11 cellular contexts compared by ENCODE assay signal in the genomic region with DNA sequence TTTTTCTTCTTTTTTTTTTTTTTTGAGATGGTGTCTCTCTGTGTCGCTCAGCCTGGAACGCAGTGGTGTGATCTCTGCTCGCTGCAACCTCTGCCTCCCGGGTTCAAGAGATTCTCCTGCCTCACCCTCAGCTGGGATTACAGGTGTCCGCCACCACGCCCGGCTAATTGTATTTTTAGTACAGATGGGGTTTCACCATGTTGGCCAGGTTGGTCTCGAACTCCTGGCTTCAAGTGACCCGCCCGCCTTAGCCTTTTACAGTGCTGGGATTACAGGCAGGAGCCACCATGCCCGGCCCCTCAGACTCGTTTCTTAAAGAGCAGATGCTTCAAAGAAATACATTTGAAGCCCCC. TPM values are rescaled to one million over a fixed set of nuclear protein-coding genes. Genes with fewer than 3 reads are reported as not detected.
DNase-seq lines count a peak whose midpoint lies in the region; ATAC-seq and TF ChIP-seq lines count a peak whose summit lies in the region.
"Not testable (repeated sequence)": the region's sequence is repeated elsewhere in the genome, so short reads cannot be mapped to it uniquely, and the experiment has no call there.
"Had no signal": no experiment of that assay in that cellular context is flagged by ENCODE, and none has a peak within 500 bp of the region (broad histone marks: within the 10 kb centered on the region; RNA-seq: fewer than 3 reads in every experiment).

No MANE protein-coding gene starts in this region.

- not testable (repeated sequence) for H3K9me3 ChIP-seq in CD4-positive, CD25-positive, alpha-beta regulatory T cell (ENCODE audit: control insufficient read depth in 2 of 2, low read length in 2 of 2); H9 (ENCODE audit: control insufficient read depth, low read depth, low read length)

- not testable (repeated sequence) for H3K56ac ChIP-seq in H9 (ENCODE audit: insufficient read length, low read depth, low read length)

- not testable (repeated sequence) for DNase-seq in CD4-positive, CD25-positive, alpha-beta regulatory T cell; H9; RWPE1 (ENCODE audit: low spot score); activated CD4-positive, alpha-beta memory T cell treated with anti-CD3 and anti-CD28 coated beads, Interleukin-2, amount 10 ng/mL, durations not matched to agents 7 days and 5 days; activated naive CD4-positive, alpha-beta T cell treated with anti-CD3 and anti-CD28 coated beads, Interleukin-2, amount 10 ng/mL, durations not matched to agents 7 days and 5 days; chondrocyte (ENCODE audit: low spot score); natural killer cell treated with Interleukin-12 subunit alpha and Interleukin-12 subunit beta and Interleukin-15 and Interleukin-18, amount 100 ng/mL, for 72 hours (ENCODE audit: low spot score); stimulated activated effector memory CD8-positive, alpha-beta T cell treated with anti-CD3 and anti-CD28 coated beads, Interleukin-12 subunit alpha, Interleukin-12 subunit beta, amount 100 ng/mL, for 72 hours (ENCODE audit: low spot score in 2 of 2)

- H3K4ac ChIP-seq in H9 (ENCODE audit: low read depth, low read length): not testable (repeated sequence)

- peaks cover 30 to 80% (median 57%) of the 10 kb centered on the region in 4 donors for H3K4me1 Mint-ChIP-seq in CD4-positive, CD25-positive, alpha-beta regulatory T cell
- H3K4me1 Mint-ChIP-seq in H9 (peaks cover 15 to 20% of the 10 kb centered on the region in 2 experiments), chondrocyte (ENCODE audit: low read depth) (peaks cover 59% of the 10 kb centered on the region)
- H3K4me1 Mint-ChIP-seq in activated CD4-positive, alpha-beta memory T cell treated with anti-CD3 and anti-CD28 coated beads, Interleukin-2, amount 10 ng/mL, durations not matched to agents 7 days and 5 days: peaks cover 69% of the 10 kb centered on the region
- peaks cover 68% of the 10 kb centered on the region for H3K4me1 Mint-ChIP-seq in activated naive CD4-positive, alpha-beta T cell treated with anti-CD3 and anti-CD28 coated beads, Interleukin-2, amount 10 ng/mL, durations not matched to agents 7 days and 5 days
- H3K4me1 Mint-ChIP-seq in natural killer cell treated with Interleukin-12 subunit alpha and Interleukin-12 subunit beta and Interleukin-15 and Interleukin-18, amount 100 ng/mL, for 72 hours (ENCODE audit: low read depth in 2 of 2): peaks cover 41 to 42% of the 10 kb centered on the region in 2 donors
- peaks cover 48% of the 10 kb centered on the region for H3K4me1 Mint-ChIP-seq in stimulated activated effector memory CD8-positive, alpha-beta T cell treated with anti-CD3 and anti-CD28 coated beads, Interleukin-12 subunit alpha, Interleukin-12 subunit beta, amount 100 ng/mL, for 72 hours

- H2BK12ac ChIP-seq in H9 (ENCODE audit: insufficient read length, low read depth, low read length): not testable (repeated sequence)

- H3K4me2 ChIP-seq in H9 (ENCODE audit: insufficient read depth, insufficient read length, low read length): not testable (repeated sequence)

- not testable (repeated sequence) for H4K8ac ChIP-seq in H9 (replicated peaks; ENCODE audit: insufficient read length, low read depth, low read length)

- not testable (repeated sequence) for H3K18ac ChIP-seq in H9 (ENCODE audit: insufficient read length, low read depth, low read length)

- peaks cover 64% of the 10 kb centered on the region for H3K4me1 ChIP-seq in CD4-positive, CD25-positive, alpha-beta regulatory T cell (ENCODE audit: control insufficient read depth, insufficient read depth, low read length, poor library complexity, severe bottlenecking)
- not testable (repeated sequence) for H3K4me1 ChIP-seq in H9 (ENCODE audit: insufficient read depth, low read length)

- peak overlapping the region; percentile 55 to 97 (median 91) for H3K27ac Mint-ChIP-seq in CD4-positive, CD25-positive, alpha-beta regulatory T cell
- H3K27ac Mint-ChIP-seq in H9: not testable (repeated sequence)
- H3K27ac Mint-ChIP-seq in activated CD4-positive, alpha-beta memory T cell treated with anti-CD3 and anti-CD28 coated beads, Interleukin-2, amount 10 ng/mL, durations not matched to agents 7 days and 5 days: peak overlapping the region; percentile 96
- peak overlapping the region; percentile 68 for H3K27ac Mint-ChIP-seq in activated naive CD4-positive, alpha-beta T cell treated with anti-CD3 and anti-CD28 coated beads, Interleukin-2, amount 10 ng/mL, durations not matched to agents 7 days and 5 days
- H3K27ac Mint-ChIP-seq in chondrocyte (ENCODE audit: unreplicated experiment): peak overlapping the region; percentile 45
- peak overlapping the region; percentile 94 to 96 for H3K27ac Mint-ChIP-seq in natural killer cell treated with Interleukin-12 subunit alpha and Interleukin-12 subunit beta and Interleukin-15 and Interleukin-18, amount 100 ng/mL, for 72 hours
- peak overlapping the region; percentile 96 for H3K27ac Mint-ChIP-seq in stimulated activated effector memory CD8-positive, alpha-beta T cell treated with anti-CD3 and anti-CD28 coated beads, Interleukin-12 subunit alpha, Interleukin-12 subunit beta, amount 100 ng/mL, for 72 hours

- H3K27me3 Mint-ChIP-seq in CD4-positive, CD25-positive, alpha-beta regulatory T cell; H9 (ENCODE audit: low read depth); activated CD4-positive, alpha-beta memory T cell treated with anti-CD3 and anti-CD28 coated beads, Interleukin-2, amount 10 ng/mL, durations not matched to agents 7 days and 5 days; activated naive CD4-positive, alpha-beta T cell treated with anti-CD3 and anti-CD28 coated beads, Interleukin-2, amount 10 ng/mL, durations not matched to agents 7 days and 5 days; chondrocyte (ENCODE audit: low read depth); natural killer cell treated with Interleukin-12 subunit alpha and Interleukin-12 subunit beta and Interleukin-15 and Interleukin-18, amount 100 ng/mL, for 72 hours: not testable (repeated sequence)

- H3K27ac ChIP-seq in CD4-positive, CD25-positive, alpha-beta regulatory T cell (ENCODE audit: insufficient read depth, low read length, poor library complexity, severe bottlenecking): peak overlapping the region; percentile 95
- not testable (repeated sequence) for H3K27ac ChIP-seq in H9 (ENCODE audit: insufficient read length, low read depth, low read length)
- peak overlapping the region; percentile 34; the same call in 1 of the 2 replicates for H3K27ac ChIP-seq in RWPE1

- H2BK5ac ChIP-seq in H9 (ENCODE audit: insufficient read length, low read length): not testable (repeated sequence)

- H2BK15ac ChIP-seq in H9 (ENCODE audit: low read depth, low read length): not testable (repeated sequence)

- ATAC-seq in CD4-positive, CD25-positive, alpha-beta regulatory T cell (ENCODE audit: low read depth in 2 of 2); natural killer cell treated with Interleukin-12 subunit alpha and Interleukin-12 subunit beta and Interleukin-15 and Interleukin-18, amount 100 ng/mL, for 72 hours; stimulated activated effector memory CD8-positive, alpha-beta T cell treated with anti-CD3 and anti-CD28 coated beads, Interleukin-12 subunit alpha, Interleukin-12 subunit beta, amount 100 ng/mL, for 72 hours: not testable (repeated sequence)

- not testable (repeated sequence) for H4K20me1 ChIP-seq in H9 (ENCODE audit: control insufficient read depth, insufficient read depth, insufficient read length)

- WGBS in H9 (ENCODE audit: extremely low coverage, insufficient read length, low lambda C conversion rate): no CpG with 5 or more reads among the region's 12 CpGs

- TF ChIP-seq CTCF in H9 (conservative IDR thresholded peaks at IDR 0.05); RWPE1 (conservative IDR thresholded peaks at IDR 0.05; ENCODE audit: low read depth); chondrocyte (IDR thresholded peaks at IDR 0.05): not testable (repeated sequence)

- POLR2A ChIA-PET in RWPE1 (lab: Yijun Ruan, JAX; ENCODE audit: low non-redundant PET): not testable (repeated sequence)
- POLR2A ChIA-PET in activated CD4-positive, alpha-beta memory T cell treated with anti-CD3 and anti-CD28 coated beads, Interleukin-2, amount 10 ng/mL, durations not matched to agents 7 days and 5 days (lab: Charles Lee): interaction anchor here (0.9 to 3.0 kb wide), 4 partner anchors 11 to 33 kb away, joined by 5 to 61 read pairs (median 20); partner anchors contain the start of gene TNFRSF9

- not testable (repeated sequence) for H3K9ac ChIP-seq in H9 (ENCODE audit: extremely low read depth, insufficient read length, low read length)

- not testable (repeated sequence) for H3K9me3 Mint-ChIP-seq in CD4-positive, CD25-positive, alpha-beta regulatory T cell; H9; activated CD4-positive, alpha-beta memory T cell treated with anti-CD3 and anti-CD28 coated beads, Interleukin-2, amount 10 ng/mL, durations not matched to agents 7 days and 5 days; activated naive CD4-positive, alpha-beta T cell treated with anti-CD3 and anti-CD28 coated beads, Interleukin-2, amount 10 ng/mL, durations not matched to agents 7 days and 5 days; chondrocyte (ENCODE audit: low read depth); natural killer cell treated with Interleukin-12 subunit alpha and Interleukin-12 subunit beta and Interleukin-15 and Interleukin-18, amount 100 ng/mL, for 72 hours; stimulated activated effector memory CD8-positive, alpha-beta T cell treated with anti-CD3 and anti-CD28 coated beads, Interleukin-12 subunit alpha, Interleukin-12 subunit beta, amount 100 ng/mL, for 72 hours

- CTCF ChIA-PET in RWPE1 (lab: Yijun Ruan, JAX): interaction anchor here (0.9 to 1.3 kb wide), 2 partner anchors 12 to 351 kb away, joined by 4 to 8 read pairs; no protein-coding TSS in a partner anchor
- CTCF ChIA-PET in activated CD4-positive, alpha-beta memory T cell treated with anti-CD3 and anti-CD28 coated beads, Interleukin-2, amount 10 ng/mL, durations not matched to agents 7 days and 5 days (lab: Charles Lee): interaction anchor here (1.6 kb wide), 1 partner anchor 12 kb away, joined by 6 read pairs; no protein-coding TSS in a partner anchor
- CTCF ChIA-PET in activated naive CD4-positive, alpha-beta T cell treated with anti-CD3 and anti-CD28 coated beads, Interleukin-2, amount 10 ng/mL, durations not matched to agents 7 days and 5 days (lab: Charles Lee): interaction anchor here (2.3 kb wide), 1 partner anchor 12 kb away, joined by 11 read pairs; no protein-coding TSS in a partner anchor

- not testable (repeated sequence) for H3K14ac ChIP-seq in H9 (ENCODE audit: insufficient read depth, low read length)

- not testable (repeated sequence) for H4K91ac ChIP-seq in H9 (ENCODE audit: insufficient read length, low read depth, low read length)

- H3K23ac ChIP-seq in H9 (ENCODE audit: insufficient read length, low read depth, low read length): not testable (repeated sequence)

- peaks cover 46% of the 10 kb centered on the region for H3K36me3 ChIP-seq in CD4-positive, CD25-positive, alpha-beta regulatory T cell (ENCODE audit: control insufficient read depth, insufficient read depth, low read length)

- H2AFZ ChIP-seq in H9 (ENCODE audit: low read length): not testable (repeated sequence)

- H3K27me3 ChIP-seq in CD4-positive, CD25-positive, alpha-beta regulatory T cell (ENCODE audit: control insufficient read depth, insufficient read depth, low read length); H9 (ENCODE audit: insufficient read depth, low read length): not testable (repeated sequence)

- H3K4me3 Mint-ChIP-seq in CD4-positive, CD25-positive, alpha-beta regulatory T cell: peak overlapping the region; percentile 91 to 99 (median 96)
- peak overlapping the region; percentile 97; a peak in 4 of 5 replicates for H3K4me3 Mint-ChIP-seq in H9
- peak overlapping the region; percentile 98 for H3K4me3 Mint-ChIP-seq in activated CD4-positive, alpha-beta memory T cell treated with anti-CD3 and anti-CD28 coated beads, Interleukin-2, amount 10 ng/mL, durations not matched to agents 7 days and 5 days
- peak overlapping the region; percentile 97 for H3K4me3 Mint-ChIP-seq in activated naive CD4-positive, alpha-beta T cell treated with anti-CD3 and anti-CD28 coated beads, Interleukin-2, amount 10 ng/mL, durations not matched to agents 7 days and 5 days
- H3K4me3 Mint-ChIP-seq in chondrocyte (ENCODE audit: unreplicated experiment): not testable (repeated sequence)
- peak overlapping the region; percentile 99 for H3K4me3 Mint-ChIP-seq in natural killer cell treated with Interleukin-12 subunit alpha and Interleukin-12 subunit beta and Interleukin-15 and Interleukin-18, amount 100 ng/mL, for 72 hours
- peak overlapping the region; percentile 98 for H3K4me3 Mint-ChIP-seq in stimulated activated effector memory CD8-positive, alpha-beta T cell treated with anti-CD3 and anti-CD28 coated beads, Interleukin-12 subunit alpha, Interleukin-12 subunit beta, amount 100 ng/mL, for 72 hours

- H3K23me2 ChIP-seq in H9 (ENCODE audit: insufficient read length, low read depth, low read length, poor library complexity, severe bottlenecking): not testable (repeated sequence)

- not testable (repeated sequence) for H2BK120ac ChIP-seq in H9 (ENCODE audit: low read depth, low read length, poor library complexity, severe bottlenecking)

- not testable (repeated sequence) for H2AK5ac ChIP-seq in H9 (ENCODE audit: insufficient read length, low read length)

- H3K36me3 Mint-ChIP-seq in CD4-positive, CD25-positive, alpha-beta regulatory T cell: peaks cover 30% of the 10 kb centered on the region
- H3K36me3 Mint-ChIP-seq in H9 (ENCODE audit: insufficient read depth in 1 of 3, low read depth in 3 of 3) (peaks cover 37 to 59% (median 47%) of the 10 kb centered on the region in 3 experiments), chondrocyte (ENCODE audit: low read depth) (peaks cover 18% of the 10 kb centered on the region)
- peaks cover 62% of the 10 kb centered on the region for H3K36me3 Mint-ChIP-seq in activated CD4-positive, alpha-beta memory T cell treated with anti-CD3 and anti-CD28 coated beads, Interleukin-2, amount 10 ng/mL, durations not matched to agents 7 days and 5 days (ENCODE audit: low read depth)
- peaks cover 46% of the 10 kb centered on the region for H3K36me3 Mint-ChIP-seq in activated naive CD4-positive, alpha-beta T cell treated with anti-CD3 and anti-CD28 coated beads, Interleukin-2, amount 10 ng/mL, durations not matched to agents 7 days and 5 days
- H3K36me3 Mint-ChIP-seq in natural killer cell treated with Interleukin-12 subunit alpha and Interleukin-12 subunit beta and Interleukin-15 and Interleukin-18, amount 100 ng/mL, for 72 hours: peaks cover 35% of the 10 kb centered on the region
- H3K36me3 Mint-ChIP-seq in stimulated activated effector memory CD8-positive, alpha-beta T cell treated with anti-CD3 and anti-CD28 coated beads, Interleukin-12 subunit alpha, Interleukin-12 subunit beta, amount 100 ng/mL, for 72 hours: peaks cover 76% of the 10 kb centered on the region

- not testable (repeated sequence) for H3K79me1 ChIP-seq in H9 (ENCODE audit: insufficient read depth, low read depth, low read length, poor library complexity, severe bottlenecking)

- not testable (repeated sequence) for H4K5ac ChIP-seq in H9 (ENCODE audit: insufficient read length, low read depth, low read length)

- not testable (repeated sequence) for H2BK20ac ChIP-seq in H9 (ENCODE audit: low read depth, low read length, poor library complexity, severe bottlenecking)

- peak overlapping the region; percentile 93 for H3K4me3 ChIP-seq in CD4-positive, CD25-positive, alpha-beta regulatory T cell (ENCODE audit: low read depth, low read length)

- H3T11ph ChIP-seq in H9 (ENCODE audit: low read length): not testable (repeated sequence)

- H3K79me2 ChIP-seq in H9 (ENCODE audit: insufficient read depth, low read length): not testable (repeated sequence)

RNA-seq across cellular contexts. Expression of gene PARK7, which starts 1.8 kb away (rescaled TPM):
- total RNA-seq in CD4-positive, CD25-positive, alpha-beta regulatory T cell: 150 TPM
- 100 to 1,000 TPM; 453 to 527 (median 478) TPM for polyA plus RNA-seq in CD4-positive, CD25-positive, alpha-beta regulatory T cell
- total RNA-seq in H9 (2021) (370 and 379 TPM in 2 replicates), chondrocyte (250 to 288 TPM (median 254 TPM) in 3 replicates)
- 100 to 1,000 TPM; 261 to 275 TPM for total RNA-seq in activated CD4-positive, alpha-beta memory T cell treated with anti-CD3 and anti-CD28 coated beads, Interleukin-2, amount 10 ng/mL, durations not matched to agents 7 days and 5 days
- 100 to 1,000 TPM; 417 to 446 TPM for total RNA-seq in natural killer cell treated with Interleukin-12 subunit alpha and Interleukin-12 subunit beta and Interleukin-15 and Interleukin-18, amount 100 ng/mL, for 72 hours

RNA-seq across cellular contexts. Expression of gene TNFRSF9, which starts 22.7 kb away (rescaled TPM):
- 30.9 TPM for total RNA-seq in CD4-positive, CD25-positive, alpha-beta regulatory T cell
- polyA plus RNA-seq in CD4-positive, CD25-positive, alpha-beta regulatory T cell: 10 to 100 TPM; 10.3 to 35.6 (median 23.0) TPM
- total RNA-seq in H9 (2021) (not detected in 2 replicates), chondrocyte (0.07 TPM in 1 of 3 replicates, not detected in the others)
- 1 to 10 TPM; 8.0 TPM for total RNA-seq in activated CD4-positive, alpha-beta memory T cell treated with anti-CD3 and anti-CD28 coated beads, Interleukin-2, amount 10 ng/mL, durations not matched to agents 7 days and 5 days
- total RNA-seq in natural killer cell treated with Interleukin-12 subunit alpha and Interleukin-12 subunit beta and Interleukin-15 and Interleukin-18, amount 100 ng/mL, for 72 hours: 100 to 1,000 TPM; 126 to 462 TPM
- total RNA-seq: fibroblast of lung, right cardiac atrium, SK-MEL-5 had no signal
